Comparison of ENCODE assay signal across 14 cellular contexts in genomic region chr13:93309886-93310520, GRCh38.
DNase-seq lines count a peak whose midpoint lies in the region; ATAC-seq and TF ChIP-seq lines count a peak whose summit lies in the region.
"Had no signal": no experiment of that assay in that cellular context is flagged by ENCODE, and none has a peak within 500 bp of the region (broad histone marks: within the 10 kb centered on the region; RNA-seq: fewer than 3 reads in every experiment).

No MANE protein-coding gene starts in this region.

- H3K36me3 ChIP-seq in neuron (ENCODE audit: insufficient read depth, low read length) (no peaks in the 10 kb centered on the region), H7 (replicated peaks; ENCODE audit: control insufficient read depth, insufficient read depth, low read length) (no peaks in the 10 kb centered on the region)
- H3K36me3 ChIP-seq: uterus had no signal

- ATAC-seq in HG02870 (IDR thresholded peaks at IDR 0.05; ENCODE audit: unreplicated experiment) = no peak

- peak overlapping the region; percentile 71 for H2AFZ ChIP-seq in neuron (ENCODE audit: low read depth, low read length)

- no peak overlapping the region for H3K4me3 ChIP-seq in epithelial cell of proximal tubule (ENCODE audit: low read depth, low read length)
- peak overlapping the region; percentile 44 for H3K4me3 ChIP-seq in neuron (ENCODE audit: low read length)
- no peak overlapping the region for H3K4me3 ChIP-seq in H7 (ENCODE audit: insufficient read depth, low read depth, low read length)
- H3K4me3 ChIP-seq: uterus had no signal

- no peaks in the 10 kb centered on the region for H3K9me3 ChIP-seq in neuron (ENCODE audit: low read length)
- H3K9me3 ChIP-seq: uterus had no signal

- TF ChIP-seq CTCF in epithelial cell of proximal tubule (conservative IDR thresholded peaks at IDR 0.05; ENCODE audit: low read depth, low read length) = no peak

- peak; percentile 61 for DNase-seq in ELR (ENCODE audit: low read depth)
- peak; percentile 67 for DNase-seq in NCI-H460 (ENCODE audit: extremely low read depth, low read depth)
- DNase-seq in epithelial cell of proximal tubule (ENCODE audit: low read depth) = peak; percentile 96
- DNase-seq in H7 = no peak
- DNase-seq in stimulated activated CD8-positive, alpha-beta memory T cell treated with anti-CD3 and anti-CD28 coated beads, Interleukin-4, amount 100 ng/mL, for 48 hours = no peak
- no peak for DNase-seq in CD1c-positive myeloid dendritic cell (ENCODE audit: extremely low spot score)
- DNase-seq: activated B cell treated with CpG ODN at 0.5 μM for 24 hours, dermis blood vessel endothelial cell, DND-41, GOT3, NCI-H1436, uterus had no signal

- H3K27me3 ChIP-seq in neuron (ENCODE audit: insufficient read depth, low read length) (no peaks in the 10 kb centered on the region), H7 (ENCODE audit: control insufficient read depth, insufficient read depth, low read length) (no peaks in the 10 kb centered on the region)
- H3K27me3 ChIP-seq: uterus had no signal

- peaks cover 21% of the 10 kb centered on the region for H3K4me1 ChIP-seq in neuron (ENCODE audit: insufficient read depth, low read length)
- H3K4me1 ChIP-seq: uterus had no signal

Comparison
In these comparisons a context has a peak if more than half of its experiments do, and no peak if none do; other contexts are left out.
1. DNase-seq: peak in ELR (single experiment), NCI-H460 (single experiment) and epithelial cell of proximal tubule (single experiment); none in H7 (single experiment), stimulated activated CD8-positive, alpha-beta memory T cell treated with anti-CD3 and anti-CD28 coated beads, Interleukin-4, amount 100 ng/mL, for 48 hours (single experiment) and CD1c-positive myeloid dendritic cell (single experiment).